Comparison of ENCODE assay signal across 7 cellular contexts in genomic region chr2:15561574-15562344, GRCh38. TPM values are rescaled to one million over a fixed set of nuclear protein-coding genes. Genes with fewer than 3 reads are reported as not detected.
DNase-seq lines count a peak whose midpoint lies in the region; ATAC-seq and TF ChIP-seq lines count a peak whose summit lies in the region.

No MANE protein-coding gene starts in this region.

- CTCF ChIA-PET in activated CD4-positive, alpha-beta memory T cell treated with anti-CD3 and anti-CD28 coated beads for 36 hours (lab: Charles Lee) = interaction anchor here (0.5 to 8.5 kb wide), 5 partner anchors 9 to 36 kb away, joined by 3 to 73 read pairs (median 4); no protein-coding TSS in a partner anchor

- H3K4me3 ChIP-seq in epithelial cell of esophagus (ENCODE audit: low read length) = peak overlapping the region; percentile 89
- peak overlapping the region; percentile 52 for H3K4me3 ChIP-seq in mucosa of descending colon
- H3K4me3 ChIP-seq in suprapubic skin = peak overlapping the region; percentile 88

- H3K27ac ChIP-seq in suprapubic skin = peak overlapping the region; percentile 79

- H3K9me3 Mint-ChIP-seq in HFFc6 = no peaks in the 10 kb centered on the region
- H3K9me3 Mint-ChIP-seq in activated CD4-positive, alpha-beta memory T cell treated with anti-CD3 and anti-CD28 coated beads for 36 hours = no peaks in the 10 kb centered on the region

- no peaks in the 10 kb centered on the region for H3K9me3 ChIP-seq in mucosa of descending colon
- no peaks in the 10 kb centered on the region for H3K9me3 ChIP-seq in suprapubic skin

- H3K36me3 ChIP-seq in mucosa of descending colon (ENCODE audit: low read depth) (no peaks in the 10 kb centered on the region), suprapubic skin (no peaks in the 10 kb centered on the region)

- no peaks in the 10 kb centered on the region; the same call in 1 of the 2 replicates for H3K27me3 Mint-ChIP-seq in HFFc6 (ENCODE audit: insufficient read depth)
- H3K27me3 Mint-ChIP-seq in activated CD4-positive, alpha-beta memory T cell treated with anti-CD3 and anti-CD28 coated beads for 36 hours = peaks cover 3% of the 10 kb centered on the region

- POLR2A ChIA-PET in activated CD4-positive, alpha-beta memory T cell treated with anti-CD3 and anti-CD28 coated beads for 36 hours (lab: Charles Lee) = interaction anchor here (0.7 to 3.4 kb wide), 3 partner anchors 16 to 30 kb away, joined by 3 to 17 read pairs (median 3); partner anchors contain the start of gene DDX1

- DNase-seq in HFFc6 = peak; percentile 23
- DNase-seq in NCI-H1105 treated with DMSO at 0.1 percent for 48 hours (lab: John Stamatoyannopoulos, UW) = peak; percentile 63
- peak; percentile 60 for DNase-seq in activated CD4-positive, alpha-beta memory T cell treated with anti-CD3 and anti-CD28 coated beads for 36 hours
- no peak for DNase-seq in epithelial cell of esophagus (ENCODE audit: low read depth)
- peak in 1 of 3 donors; percentile 42 for DNase-seq in mucosa of descending colon
- no peak for DNase-seq in suprapubic skin (ENCODE audit: low spot score in 2 of 2)

- TF ChIP-seq CTCF in HFFc6 (IDR thresholded peaks at IDR 0.05) = no peak
- TF ChIP-seq CTCF in epithelial cell of esophagus (IDR thresholded peaks at IDR 0.05; ENCODE audit: insufficient read depth, low read depth, low read length, missing control alignments) = no peak
- no peak for TF ChIP-seq CTCF in mucosa of descending colon (IDR thresholded peaks at IDR 0.05)
- TF ChIP-seq CTCF in suprapubic skin (IDR thresholded peaks at IDR 0.05) = no peak

- peak overlapping the region; percentile 99 for H3K27ac Mint-ChIP-seq in HFFc6
- H3K27ac Mint-ChIP-seq in activated CD4-positive, alpha-beta memory T cell treated with anti-CD3 and anti-CD28 coated beads for 36 hours = peak overlapping the region; percentile 94

- peak overlapping the region; percentile 96 for H3K4me3 Mint-ChIP-seq in HFFc6
- peak overlapping the region; percentile 99 for H3K4me3 Mint-ChIP-seq in activated CD4-positive, alpha-beta memory T cell treated with anti-CD3 and anti-CD28 coated beads for 36 hours

- 5% methylated on average over 13 of the region's 13 CpGs for WGBS in suprapubic skin

- no peak for TF ChIP-seq EP300 in suprapubic skin (IDR thresholded peaks at IDR 0.05)

- H3K4me1 ChIP-seq in mucosa of descending colon (ENCODE audit: low read depth) = peaks cover 12% of the 10 kb centered on the region
- peaks cover 14% of the 10 kb centered on the region for H3K4me1 ChIP-seq in suprapubic skin

- H3K36me3 Mint-ChIP-seq in HFFc6 (ENCODE audit: low read depth) = no peaks in the 10 kb centered on the region
- H3K36me3 Mint-ChIP-seq in activated CD4-positive, alpha-beta memory T cell treated with anti-CD3 and anti-CD28 coated beads for 36 hours = peaks cover 2% of the 10 kb centered on the region

- intact Hi-C loops in activated CD4-positive, alpha-beta memory T cell treated with anti-CD3 and anti-CD28 coated beads for 36 hours (cut with micrococcal nuclease) = loop anchor here (1.0 to 10.0 kb wide), 4 partner anchors 30 to 419 kb away; partner anchors contain the start of gene DDX1
- intact Hi-C loops in mucosa of descending colon (cut with DNase I, micrococcal nuclease) = no loop called here

- H3K27me3 ChIP-seq in suprapubic skin = no peaks in the 10 kb centered on the region

- H3K4me1 Mint-ChIP-seq in HFFc6 (ENCODE audit: low read depth) = peaks cover 37% of the 10 kb centered on the region
- peaks cover 31% of the 10 kb centered on the region for H3K4me1 Mint-ChIP-seq in activated CD4-positive, alpha-beta memory T cell treated with anti-CD3 and anti-CD28 coated beads for 36 hours (ENCODE audit: low read depth)

- no peak for TF ChIP-seq POLR2A in suprapubic skin (IDR thresholded peaks at IDR 0.05)

- ATAC-seq in GM18498 (IDR thresholded peaks at IDR 0.05; ENCODE audit: unreplicated experiment) (peak; percentile 29), mucosa of descending colon (peak; percentile 68)

RNA-seq across cellular contexts. Expression of gene NBAS, which starts 0.6 kb away (rescaled TPM):
- total RNA-seq in HFFc6 (2021; fragmentation: NEBNext Ultra II Directional; extraction: Animal tissue kit (Norgen Biotek cat#: 25700)) = 10 to 100 TPM; 43.5 to 54.0 (median 52.2) TPM
- 10 to 100 TPM; 40.1 to 44.0 TPM for total RNA-seq in activated CD4-positive, alpha-beta memory T cell treated with anti-CD3 and anti-CD28 coated beads for 36 hours
- total RNA-seq in mucosa of descending colon (10 to 100 TPM; 25.8 to 50.2 (median 32.8) TPM), suprapubic skin (10 to 100 TPM; 44.4 to 48.4 (median 45.6) TPM)

RNA-seq across cellular contexts. Expression of gene DDX1, which starts 29.9 kb away (rescaled TPM):
- 100 to 1,000 TPM; 111 to 123 (median 113) TPM for total RNA-seq in HFFc6 (2021; fragmentation: NEBNext Ultra II Directional; extraction: Animal tissue kit (Norgen Biotek cat#: 25700))
- 10 to 100 TPM; 79.7 to 81.1 TPM for total RNA-seq in activated CD4-positive, alpha-beta memory T cell treated with anti-CD3 and anti-CD28 coated beads for 36 hours
- 10 to 100 TPM; 70.7 to 96.7 (median 72.4) TPM for total RNA-seq in mucosa of descending colon
- 10 to 100 TPM; 40.9 to 62.1 (median 51.8) TPM for total RNA-seq in suprapubic skin

Comparison
In these comparisons a context has a peak if more than half of its experiments do, and no peak if none do; other contexts are left out.
1. DNase-seq: peak in HFFc6 (single experiment), NCI-H1105 treated with DMSO at 0.1 percent for 48 hours (single experiment) and activated CD4-positive, alpha-beta memory T cell treated with anti-CD3 and anti-CD28 coated beads for 36 hours (single experiment); none in epithelial cell of esophagus (single experiment) and suprapubic skin (0 of 2).
2. Peak in every context shown above with its lines, with median percentiles within 50 percentile points of each other: H3K4me3 ChIP-seq.